Comparison of ENCODE assay signal across 8 cellular contexts in the genomic region with DNA sequence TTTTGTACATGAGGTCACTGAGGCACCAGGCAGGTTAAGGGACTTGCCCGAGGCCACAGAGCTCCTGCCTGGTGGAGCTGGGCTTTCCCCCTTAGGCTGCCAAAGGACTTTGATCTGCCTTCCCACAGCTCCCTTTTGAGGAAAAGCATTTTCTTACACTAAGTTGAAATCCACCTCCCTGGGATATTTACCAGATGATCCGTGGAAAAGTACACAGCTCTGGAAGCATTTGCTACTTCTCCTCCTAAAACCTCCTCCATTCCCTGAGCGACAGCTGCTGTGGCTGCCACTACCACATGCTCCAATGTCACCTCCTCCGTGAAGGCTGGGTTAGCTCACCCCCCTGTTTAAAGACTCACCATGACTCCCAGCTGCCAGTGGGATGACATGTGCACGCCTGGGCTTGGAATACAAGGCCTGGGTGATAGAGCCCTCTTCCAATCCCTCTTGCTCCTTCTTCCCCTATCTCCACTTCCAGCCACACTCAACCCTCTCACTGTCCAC. TPM values are rescaled to one million over a fixed set of nuclear protein-coding genes. Genes with fewer than 3 reads are reported as not detected.
DNase-seq lines count a peak whose midpoint lies in the region; ATAC-seq, FAIRE-seq and TF ChIP-seq lines count a peak whose summit lies in the region.

No MANE protein-coding gene starts in this region.

- peaks cover 36% of the 10 kb centered on the region for H3K4me1 Mint-ChIP-seq in activated CD8-positive, alpha-beta memory T cell treated with anti-CD3 and anti-CD28 coated beads, Interleukin-2, amount 10 ng/mL, durations not matched to agents 7 days and 5 days

- CTCF ChIA-PET in activated CD8-positive, alpha-beta memory T cell treated with anti-CD3 and anti-CD28 coated beads, Interleukin-2, amount 10 ng/mL, durations not matched to agents 7 days and 5 days (lab: Charles Lee), result interaction anchor here (1.1 to 1.5 kb wide), 4 partner anchors 14 to 272 kb away, joined by 3 to 4 read pairs (median 4); no protein-coding TSS in a partner anchor

- ATAC-seq in activated CD8-positive, alpha-beta memory T cell treated with anti-CD3 and anti-CD28 coated beads, Interleukin-2, amount 10 ng/mL, durations not matched to agents 7 days and 5 days, result no peak
- no peak for ATAC-seq in HG03135 (IDR thresholded peaks at IDR 0.05; ENCODE audit: unreplicated experiment)

- H3K36me3 Mint-ChIP-seq in activated CD8-positive, alpha-beta memory T cell treated with anti-CD3 and anti-CD28 coated beads, Interleukin-2, amount 10 ng/mL, durations not matched to agents 7 days and 5 days, result peaks cover 4% of the 10 kb centered on the region

- H3K9me3 Mint-ChIP-seq in activated CD8-positive, alpha-beta memory T cell treated with anti-CD3 and anti-CD28 coated beads, Interleukin-2, amount 10 ng/mL, durations not matched to agents 7 days and 5 days (ENCODE audit: low read depth), result no peaks in the 10 kb centered on the region

- no peak for TF ChIP-seq EP300 in esophagus muscularis mucosa (IDR thresholded peaks at IDR 0.05)

- no peaks in the 10 kb centered on the region for H3K27me3 Mint-ChIP-seq in activated CD8-positive, alpha-beta memory T cell treated with anti-CD3 and anti-CD28 coated beads, Interleukin-2, amount 10 ng/mL, durations not matched to agents 7 days and 5 days

- no peak for TF ChIP-seq POLR2A in esophagus muscularis mucosa (IDR thresholded peaks at IDR 0.05; ENCODE audit: low read depth)

- H3K27ac Mint-ChIP-seq in activated CD8-positive, alpha-beta memory T cell treated with anti-CD3 and anti-CD28 coated beads, Interleukin-2, amount 10 ng/mL, durations not matched to agents 7 days and 5 days, result no peak overlapping the region

- peaks cover 38 to 46% (median 39%) of the 10 kb centered on the region in 4 donors for H3K4me1 ChIP-seq in esophagus muscularis mucosa
- peaks cover 48% of the 10 kb centered on the region for H3K4me1 ChIP-seq in osteoblast (ENCODE audit: insufficient read depth, low read length)

- peaks cover 34% of the 10 kb centered on the region for H3K79me2 ChIP-seq in osteoblast (ENCODE audit: insufficient read depth, low read length)

- intact Hi-C loops in esophagus muscularis mucosa (cut with DNase I), result loop anchor here (5.0 kb wide), 1 partner anchor 196 kb away; a partner anchor contains a TSS

- H3K36me3 ChIP-seq in esophagus muscularis mucosa (no peaks in the 10 kb centered on the region), osteoblast (ENCODE audit: insufficient read depth, low read length) (peaks cover 4% of the 10 kb centered on the region)

- H2AFZ ChIP-seq in osteoblast (ENCODE audit: low read length), result peak overlapping the region; percentile 69

- TF ChIP-seq CTCF in esophagus muscularis mucosa (IDR thresholded peaks at IDR 0.05), result no peak
- no peak for TF ChIP-seq CTCF in osteoblast (IDR thresholded peaks at IDR 0.05; ENCODE audit: extremely low read depth, low read depth, low read length)

- no peaks in the 10 kb centered on the region for H3K9me3 ChIP-seq in esophagus muscularis mucosa
- H3K9me3 ChIP-seq in osteoblast (ENCODE audit: low read depth, low read length), result no peaks in the 10 kb centered on the region

- H3K4me3 ChIP-seq in esophagus muscularis mucosa (no peak overlapping the region), osteoblast (ENCODE audit: insufficient read depth, low read length) (no peak overlapping the region)

- DNase-seq in activated CD8-positive, alpha-beta memory T cell treated with anti-CD3 and anti-CD28 coated beads, Interleukin-2, amount 10 ng/mL, durations not matched to agents 7 days and 5 days, result no peak
- DNase-seq in activated CD8-positive, alpha-beta memory T cell treated with anti-CD3 and anti-CD28 coated beads, Interleukin-2, amount 50 U/mL, for 48 hours, result no peak
- DNase-seq in RCC 7860 (ENCODE audit: low spot score) (peak; percentile 65), esophagus muscularis mucosa (ENCODE audit: extremely low spot score) (no peak), osteoblast (ENCODE audit: insufficient read length, low spot score, missing footprints) (peak; percentile 98), KG1 (lab: John Stamatoyannopoulos, UW) (no peak), NCI-H526 treated with DMSO at 0.1 percent for 48 hours (lab: John Stamatoyannopoulos, UW) (no peak)

- WGBS in esophagus muscularis mucosa, result 52% methylated on average over 5 of the region's 5 CpGs

- H3K27ac ChIP-seq in esophagus muscularis mucosa (replicated peaks in 1 of 4), result peak overlapping the region; percentile 76 to 80 (median 79)
- H3K27ac ChIP-seq in osteoblast (ENCODE audit: low read depth, low read length), result peak overlapping the region; percentile 14

- H3K27me3 ChIP-seq in esophagus muscularis mucosa, result no peaks in the 10 kb centered on the region
- no peaks in the 10 kb centered on the region for H3K27me3 ChIP-seq in osteoblast (ENCODE audit: insufficient read depth, low read length)

- FAIRE-seq in RCC 7860 (lab: Jason Lieb, UNC), result no peak

- H3K4me3 Mint-ChIP-seq in activated CD8-positive, alpha-beta memory T cell treated with anti-CD3 and anti-CD28 coated beads, Interleukin-2, amount 10 ng/mL, durations not matched to agents 7 days and 5 days, result peak overlapping the region; percentile 71

- H3K4me2 ChIP-seq in osteoblast (ENCODE audit: insufficient read depth, low read length), result peak overlapping the region; percentile 75

- peaks cover 31% of the 10 kb centered on the region for H4K20me1 ChIP-seq in osteoblast (ENCODE audit: insufficient read depth, low read length)

RNA-seq across cellular contexts. Expression of a gene that starts 1.2 kb away (rescaled TPM):
- 100 to 1,000 TPM; 206 to 209 TPM for total RNA-seq in activated CD8-positive, alpha-beta memory T cell treated with anti-CD3 and anti-CD28 coated beads, Interleukin-2, amount 10 ng/mL, durations not matched to agents 7 days and 5 days
- total RNA-seq in esophagus muscularis mucosa (100 to 1,000 TPM; 108 to 194 (median 129) TPM), osteoblast (120 and 149 TPM in 2 replicates)

Comparison
In these comparisons a context has a peak if more than half of its experiments do, and no peak if none do; other contexts are left out.
1. DNase-seq: peak in RCC 7860 (single experiment) and osteoblast (single experiment); none in activated CD8-positive, alpha-beta memory T cell treated with anti-CD3 and anti-CD28 coated beads, Interleukin-2, amount 10 ng/mL, durations not matched to agents 7 days and 5 days (single experiment), activated CD8-positive, alpha-beta memory T cell treated with anti-CD3 and anti-CD28 coated beads, Interleukin-2, amount 50 U/mL, for 48 hours (single experiment), esophagus muscularis mucosa (single experiment), KG1 (single experiment) and NCI-H526 treated with DMSO at 0.1 percent for 48 hours (single experiment).